In the genomic region with DNA sequence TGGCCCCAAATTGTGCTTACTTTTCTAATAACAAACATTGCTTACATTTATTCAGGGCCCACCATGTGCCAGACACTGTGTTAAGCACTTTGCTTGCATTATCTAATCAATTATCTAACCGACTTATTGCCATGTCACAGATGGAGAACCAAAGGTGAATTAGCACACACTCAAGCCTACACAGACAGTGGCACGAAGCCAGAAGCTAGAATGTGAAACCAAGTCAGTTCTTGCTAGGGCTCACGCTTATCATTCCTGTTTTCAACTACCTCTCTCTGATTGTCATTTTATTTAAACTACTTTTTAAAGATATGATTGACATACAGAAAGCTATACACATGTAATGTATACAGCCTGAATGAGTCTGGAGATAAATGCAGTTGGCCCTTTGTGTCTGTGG, we compare ENCODE assay signal across 21 cellular contexts.
"Had no signal": no experiment of that assay in that cellular context is flagged by ENCODE, and none has a peak within 500 bp of the region (broad histone marks: within the 10 kb centered on the region; RNA-seq: fewer than 3 reads in every experiment).

No MANE protein-coding gene starts in this region.

- H3K9me3 ChIP-seq: body of pancreas, pancreas, sigmoid colon, uterus had no signal

- H3K27me3 ChIP-seq: body of pancreas, pancreas, sigmoid colon, uterus had no signal

- FAIRE-seq: endothelial cell of umbilical vein, frontal cortex, pancreas had no signal

- H3K27ac ChIP-seq: body of pancreas, pancreas, sigmoid colon, uterus had no signal

- H3K36me3 ChIP-seq: pancreas, sigmoid colon, uterus had no signal

- DNase-seq: activated CD4-positive, alpha-beta T cell treated with anti-CD3 and anti-CD28 coated beads, Interleukin-2, amount 10 ng/mL, durations not matched to agents 24 days and 14 days; activated CD4-positive, CD25-positive, alpha-beta regulatory T cell; activated CD8-positive, alpha-beta memory T cell treated with anti-CD3 and anti-CD28 coated beads, Interleukin-2, amount 50 U/mL, for 4 hours; activated CD8-positive, alpha-beta T cell treated with anti-CD3 and anti-CD28 coated beads, Interleukin-2, amount 10 ng/mL, durations not matched to agents 7 days and 5 days; activated gamma-delta T cell; activated T-cell treated with anti-CD3 and anti-CD28 coated beads, Interleukin-2, amount 50 U/mL, for 72 hours; amniotic stem cell; body of pancreas; cortex of kidney; effector CD4-positive, alpha-beta T cell; head of caudate nucleus; immature natural killer cell; left colon; naive thymus-derived CD8-positive, alpha-beta T cell; pancreas; sigmoid colon; stimulated activated CD4-positive, alpha-beta T cell treated with anti-CD3 and anti-CD28 coated beads, Interleukin-12 subunit alpha, Interleukin-12 subunit beta, amount 100 ng/mL, for 4 hours; stimulated activated CD4-positive, alpha-beta T cell treated with anti-CD3 and anti-CD28 coated beads, Interleukin-2, amount 100 ng/mL, for 24 hours; uterus had no signal

- ATAC-seq: activated CD8-positive, alpha-beta T cell treated with anti-CD3 and anti-CD28 coated beads, Interleukin-2, amount 10 ng/mL, durations not matched to agents 7 days and 5 days; activated T-cell treated with anti-CD3 and anti-CD28 coated beads, Interleukin-2, amount 50 U/mL, for 72 hours; body of pancreas; left colon; naive thymus-derived CD8-positive, alpha-beta T cell; pancreas had no signal

- H3K4me1 ChIP-seq: body of pancreas, pancreas, sigmoid colon, uterus had no signal

- H3K4me3 ChIP-seq: body of pancreas, pancreas, sigmoid colon, uterus had no signal
